In genomic region chr17:45197555-45198334, GRCh38 we compare ENCODE assay signal across 1 cellular context.
TF ChIP-seq lines count a peak whose summit lies in the region.

No MANE protein-coding gene starts in this region.

TF ChIP-seq in K562, 482 proteins besides CTCF, POLR2A, EP300 and RAD21 (continued from another document):
- TF ChIP-seq, protein P1, sequence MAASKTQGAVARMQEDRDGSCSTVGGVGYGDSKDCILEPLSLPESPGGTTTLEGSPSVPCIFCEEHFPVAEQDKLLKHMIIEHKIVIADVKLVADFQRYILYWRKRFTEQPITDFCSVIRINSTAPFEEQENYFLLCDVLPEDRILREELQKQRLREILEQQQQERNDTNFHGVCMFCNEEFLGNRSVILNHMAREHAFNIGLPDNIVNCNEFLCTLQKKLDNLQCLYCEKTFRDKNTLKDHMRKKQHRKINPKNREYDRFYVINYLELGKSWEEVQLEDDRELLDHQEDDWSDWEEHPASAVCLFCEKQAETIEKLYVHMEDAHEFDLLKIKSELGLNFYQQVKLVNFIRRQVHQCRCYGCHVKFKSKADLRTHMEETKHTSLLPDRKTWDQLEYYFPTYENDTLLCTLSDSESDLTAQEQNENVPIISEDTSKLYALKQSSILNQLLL (CRISPR knock-in tag; IDR thresholded peaks at IDR 0.05; ENCODE audit: borderline replicate concordance), result no peak
